10 cellular contexts compared by ENCODE assay signal in the genomic region with DNA sequence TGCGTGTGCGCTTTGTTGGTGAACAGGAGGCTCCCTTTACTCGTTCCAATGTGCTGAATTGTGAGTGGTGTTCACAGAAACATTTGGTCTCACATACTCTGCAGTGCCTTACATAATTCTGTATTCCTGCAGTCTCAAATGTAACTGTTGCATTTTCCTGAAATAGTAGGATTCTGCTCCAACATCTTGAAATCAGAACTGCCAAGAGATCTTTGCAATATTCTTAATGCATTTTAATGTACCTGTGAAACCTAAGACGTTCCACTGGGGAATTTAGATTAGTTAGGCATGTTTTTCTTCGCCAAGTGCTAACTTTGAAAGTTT.
DNase-seq lines count a peak whose midpoint lies in the region; ATAC-seq and TF ChIP-seq lines count a peak whose summit lies in the region.
"Had no signal": no experiment of that assay in that cellular context is flagged by ENCODE, and none has a peak within 500 bp of the region (broad histone marks: within the 10 kb centered on the region; RNA-seq: fewer than 3 reads in every experiment).

No MANE protein-coding gene starts in this region.

- H3K36me3 ChIP-seq in mammary epithelial cell (ENCODE audit: insufficient read depth, low read length) = no peaks in the 10 kb centered on the region
- no peaks in the 10 kb centered on the region for H3K36me3 ChIP-seq in lower lobe of right lung

- no peak overlapping the region for H3K9ac ChIP-seq in mammary epithelial cell (ENCODE audit: insufficient read depth, low read length)

- 24% methylated on average over 5 of the region's 5 CpGs for WGBS in mammary epithelial cell (ENCODE audit: low coverage, missing lambda C conversion rate)

- H3K4me2 ChIP-seq in mammary epithelial cell (ENCODE audit: insufficient read depth, low read depth, low read length) = peak overlapping the region; percentile 87

- no TSS peak for BruUV-seq in mammary epithelial cell (replicated peaks; lab: Mats Ljungman, UMichigan)

- H3K9me3 ChIP-seq in mammary epithelial cell (replicated peaks; ENCODE audit: insufficient read depth, low read length) (no peaks in the 10 kb centered on the region), lower lobe of right lung (no peaks in the 10 kb centered on the region)

- H2AFZ ChIP-seq in mammary epithelial cell (ENCODE audit: low read depth, low read length) = peak overlapping the region; percentile 70

- ATAC-seq in lower lobe of right lung = no peak
- ATAC-seq in stimulated activated memory B cell treated with anti-CD40 and anti-IgM and Interleukin-4, amounts not matched to agents 10 μg/mL and 1 μg/mL and 100 μg/mL, for 72 hours = no peak
- ATAC-seq in GM21529 (IDR thresholded peaks at IDR 0.05; ENCODE audit: unreplicated experiment) = no peak

- H3K27me3 ChIP-seq in mammary epithelial cell (ENCODE audit: insufficient read depth, low read length) (peaks cover 2% of the 10 kb centered on the region), lower lobe of right lung (ENCODE audit: low read depth) (peaks cover 33% of the 10 kb centered on the region)

- CTCF ChIA-PET in mammary epithelial cell (lab: Charles Lee; ENCODE audit: low non-redundant PET) = no interaction called here

- H3K4me1 ChIP-seq in mammary epithelial cell (ENCODE audit: insufficient read depth, low read length) = peaks cover 5% of the 10 kb centered on the region
- H3K4me1 ChIP-seq in lower lobe of right lung = peaks cover 11% of the 10 kb centered on the region

- H3K4me3 ChIP-seq in HFF-Myc (replicated peaks; ENCODE audit: low read depth, low read length) (peak overlapping the region; percentile 41), mammary epithelial cell (replicated peaks in 1 of 3; ENCODE audit: insufficient read depth in 1 of 3, low read depth in 2 of 3, low read length in 3 of 3) (peak overlapping the region in 2 of 3 experiments; percentile 22 to 35), lower lobe of right lung (peak overlapping the region; percentile 33)
- H3K4me3 ChIP-seq: lung had no signal

- DNase-seq in HFF-Myc (ENCODE audit: extremely low read depth, low read depth) (no peak), mammary epithelial cell (no peak), lower lobe of right lung (no peak), cerebellar nuclear complex (lab: John Stamatoyannopoulos, UW) (no peak)
- DNase-seq in stimulated activated CD4-positive, alpha-beta T cell treated with anti-CD3 and anti-CD28 coated beads, Interleukin-15, amount 100 ng/mL, for 24 hours = no peak
- DNase-seq in activated T-helper 2 cell treated with anti-CD3 and anti-CD28 coated beads, Interferon-gamma antibody, Interleukin-2, Interleukin-4, amounts not matched to agents 10 μg/mL and 5 μg/mL and 100 μg/mL, durations not matched to agents 14 hours and 24 hours and 36 hours (ENCODE audit: low spot score) = no peak
- DNase-seq: NCI-H446 had no signal

- intact Hi-C loops in mammary epithelial cell (cut with micrococcal nuclease) = loop anchor here (1.0 kb wide), 1 partner anchor 43 kb away; no protein-coding TSS in a partner anchor
- intact Hi-C loops in lower lobe of right lung (cut with DNase I) = no loop called here
- intact Hi-C loops in activated T-helper 2 cell treated with anti-CD3 and anti-CD28 coated beads, Interferon-gamma antibody, Interleukin-2, Interleukin-4, amounts not matched to agents 10 μg/mL and 5 μg/mL and 100 μg/mL, durations not matched to agents 14 hours and 24 hours and 36 hours (cut with micrococcal nuclease) = no loop called here

- dilution Hi-C loops in mammary epithelial cell (cut with HindIII; ENCODE audit: low sequenced_read_pairs) = no loop called here

- no peak for TF ChIP-seq CTCF in HFF-Myc (IDR thresholded peaks at IDR 0.05; ENCODE audit: low read depth, low read length, missing control alignments)
- no peak for TF ChIP-seq CTCF in mammary epithelial cell (conservative IDR thresholded peaks at IDR 0.05 in 1 of 2, IDR thresholded peaks at IDR 0.05 in 1 of 2; ENCODE audit: extremely low read depth in 1 of 2, insufficient read depth in 1 of 2, low read depth in 1 of 2, low read length in 2 of 2)
- no peak for TF ChIP-seq CTCF in lower lobe of right lung (IDR thresholded peaks at IDR 0.05)

- no peaks in the 10 kb centered on the region for H3K9me3 Mint-ChIP-seq in stimulated activated memory B cell treated with anti-CD40 and anti-IgM and Interleukin-4, amounts not matched to agents 10 μg/mL and 1 μg/mL and 100 μg/mL, for 72 hours
- H3K9me3 Mint-ChIP-seq in activated T-helper 2 cell treated with anti-CD3 and anti-CD28 coated beads, Interferon-gamma antibody, Interleukin-2, Interleukin-4, amounts not matched to agents 10 μg/mL and 5 μg/mL and 100 μg/mL, durations not matched to agents 14 hours and 24 hours and 36 hours = no peaks in the 10 kb centered on the region

- no peak overlapping the region for H3K27ac ChIP-seq in mammary epithelial cell (ENCODE audit: insufficient read depth, low read depth, low read length)
- H3K27ac ChIP-seq in lower lobe of right lung = no peak overlapping the region

- H4K20me1 ChIP-seq in mammary epithelial cell (ENCODE audit: insufficient read depth, low read length) = no peaks in the 10 kb centered on the region

- no peaks in the 10 kb centered on the region for H3K36me3 Mint-ChIP-seq in stimulated activated memory B cell treated with anti-CD40 and anti-IgM and Interleukin-4, amounts not matched to agents 10 μg/mL and 1 μg/mL and 100 μg/mL, for 72 hours
- no peaks in the 10 kb centered on the region for H3K36me3 Mint-ChIP-seq in activated T-helper 2 cell treated with anti-CD3 and anti-CD28 coated beads, Interferon-gamma antibody, Interleukin-2, Interleukin-4, amounts not matched to agents 10 μg/mL and 5 μg/mL and 100 μg/mL, durations not matched to agents 14 hours and 24 hours and 36 hours (ENCODE audit: low read depth)

- H3K79me2 ChIP-seq in mammary epithelial cell (ENCODE audit: insufficient read depth, low read length) = no peaks in the 10 kb centered on the region

- H3K27ac Mint-ChIP-seq in stimulated activated memory B cell treated with anti-CD40 and anti-IgM and Interleukin-4, amounts not matched to agents 10 μg/mL and 1 μg/mL and 100 μg/mL, for 72 hours = no peak overlapping the region
- no peak overlapping the region for H3K27ac Mint-ChIP-seq in activated T-helper 2 cell treated with anti-CD3 and anti-CD28 coated beads, Interferon-gamma antibody, Interleukin-2, Interleukin-4, amounts not matched to agents 10 μg/mL and 5 μg/mL and 100 μg/mL, durations not matched to agents 14 hours and 24 hours and 36 hours

- H3K27me3 Mint-ChIP-seq in stimulated activated memory B cell treated with anti-CD40 and anti-IgM and Interleukin-4, amounts not matched to agents 10 μg/mL and 1 μg/mL and 100 μg/mL, for 72 hours = peaks cover 57% of the 10 kb centered on the region
- H3K27me3 Mint-ChIP-seq in activated T-helper 2 cell treated with anti-CD3 and anti-CD28 coated beads, Interferon-gamma antibody, Interleukin-2, Interleukin-4, amounts not matched to agents 10 μg/mL and 5 μg/mL and 100 μg/mL, durations not matched to agents 14 hours and 24 hours and 36 hours (ENCODE audit: low read depth) = peaks cover 50% of the 10 kb centered on the region

- H3K4me3 Mint-ChIP-seq in stimulated activated memory B cell treated with anti-CD40 and anti-IgM and Interleukin-4, amounts not matched to agents 10 μg/mL and 1 μg/mL and 100 μg/mL, for 72 hours = peak overlapping the region; percentile 41
- no peak overlapping the region for H3K4me3 Mint-ChIP-seq in activated T-helper 2 cell treated with anti-CD3 and anti-CD28 coated beads, Interferon-gamma antibody, Interleukin-2, Interleukin-4, amounts not matched to agents 10 μg/mL and 5 μg/mL and 100 μg/mL, durations not matched to agents 14 hours and 24 hours and 36 hours (ENCODE audit: low read depth)

- H3K4me1 Mint-ChIP-seq in stimulated activated memory B cell treated with anti-CD40 and anti-IgM and Interleukin-4, amounts not matched to agents 10 μg/mL and 1 μg/mL and 100 μg/mL, for 72 hours = peaks cover 8% of the 10 kb centered on the region
- peaks cover 2% of the 10 kb centered on the region for H3K4me1 Mint-ChIP-seq in activated T-helper 2 cell treated with anti-CD3 and anti-CD28 coated beads, Interferon-gamma antibody, Interleukin-2, Interleukin-4, amounts not matched to agents 10 μg/mL and 5 μg/mL and 100 μg/mL, durations not matched to agents 14 hours and 24 hours and 36 hours (ENCODE audit: low read depth)

- in situ Hi-C loops in mammary epithelial cell (cut with MboI; ENCODE audit: low sequenced_read_pairs in 2 of 2) = no loop called here
